In genomic region chr17:31918701-31919128, GRCh38 we compare ENCODE assay signal across 17 cellular contexts. TPM values are rescaled to one million over a fixed set of nuclear protein-coding genes. Genes with fewer than 3 reads are reported as not detected.
DNase-seq lines count a peak whose midpoint lies in the region; ATAC-seq and TF ChIP-seq lines count a peak whose summit lies in the region.
"Had no signal": no experiment of that assay in that cellular context is flagged by ENCODE, and none has a peak within 500 bp of the region (broad histone marks: within the 10 kb centered on the region; RNA-seq: fewer than 3 reads in every experiment).

No MANE protein-coding gene starts in this region.

- DNase-seq in A172 (ENCODE audit: low spot score) = peak; percentile 49
- DNase-seq in Calu3 = no peak
- peak; percentile 80 for DNase-seq in SK-MEL-5 (ENCODE audit: low read depth, low spot score)
- peak; percentile 9 for DNase-seq in neural progenitor cell (ENCODE audit: low spot score)
- DNase-seq in posterior vena cava (ENCODE audit: low spot score) = no peak
- no peak for DNase-seq in CD4-positive, alpha-beta T cell
- DNase-seq: CD4-positive, alpha-beta memory T cell; DMS 273 treated with DMSO at 0.1 percent for 48 hours; NCI-H1105 treated with DMSO at 0.1 percent for 48 hours; NCI-H187; NCI-H2171; NCI-H510A treated with DMSO at 0.1 percent for 48 hours; RPMI8226 had no signal

- ATAC-seq in GM18868 (IDR thresholded peaks at IDR 0.05; ENCODE audit: unreplicated experiment) = no peak
- no peak for ATAC-seq in CD4-positive, alpha-beta T cell (ENCODE audit: poor library complexity)

- no peaks in the 10 kb centered on the region for H3K4me1 ChIP-seq in neural progenitor cell
- H3K4me1 ChIP-seq: SJCRH30 had no signal

- POLR2A ChIA-PET in CD4-positive, alpha-beta T cell (lab: Charles Lee) = no interaction called here

- H3K27me3 Mint-ChIP-seq in Calu3 (ENCODE audit: unreplicated experiment) (no peaks in the 10 kb centered on the region), neural progenitor cell (ENCODE audit: insufficient read depth, low read depth) (peaks cover 2% of the 10 kb centered on the region)
- peaks cover 40% of the 10 kb centered on the region for H3K27me3 Mint-ChIP-seq in CD4-positive, alpha-beta T cell

- no peaks in the 10 kb centered on the region for H3K9me3 ChIP-seq in neural progenitor cell (ENCODE audit: low read depth)
- no peaks in the 10 kb centered on the region for H3K9me3 ChIP-seq in CD4-positive, alpha-beta T cell (ENCODE audit: control insufficient read depth, low read length)
- H3K9me3 ChIP-seq: SJCRH30 had no signal

- H3K4me1 Mint-ChIP-seq in Calu3 (ENCODE audit: low read depth, unreplicated experiment) (peaks cover 22% of the 10 kb centered on the region), neural progenitor cell (peaks cover 7% of the 10 kb centered on the region)
- no peaks in the 10 kb centered on the region for H3K4me1 Mint-ChIP-seq in CD4-positive, alpha-beta T cell (ENCODE audit: low read depth)

- no peak overlapping the region for H3K9ac ChIP-seq in neural progenitor cell
- H3K9ac ChIP-seq: KMS-11 had no signal

- peaks cover 1% of the 10 kb centered on the region for H3F3A ChIP-seq in neural progenitor cell (ENCODE audit: low read depth)

- CTCF ChIA-PET in Calu3 (lab: Charles Lee) = no interaction called here
- CTCF ChIA-PET in CD4-positive, alpha-beta T cell (lab: Charles Lee) = no interaction called here

- H3K79me2 ChIP-seq in neural progenitor cell (ENCODE audit: low read depth) = no peaks in the 10 kb centered on the region

- no TSS peak for BruUV-seq in Calu3 (replicated peaks; lab: Mats Ljungman, UMichigan)

- in situ Hi-C loops in SK-MEL-5 (cut with HindIII; ENCODE audit: low pct_unique_long_range_greater_than_20kb, low sequenced_read_pairs) = no loop called here

- no peak overlapping the region for H3K27ac ChIP-seq in neural progenitor cell
- no peak overlapping the region for H3K27ac ChIP-seq in CD4-positive, alpha-beta T cell (ENCODE audit: low read depth, low read length)
- H3K27ac ChIP-seq: KMS-11, SJCRH30 had no signal

- H3K4me2 ChIP-seq in neural progenitor cell = no peak overlapping the region
- H3K4me2 ChIP-seq: KMS-11 had no signal

- H3K4me3 Mint-ChIP-seq in Calu3 (ENCODE audit: low read depth, unreplicated experiment) (no peak overlapping the region), neural progenitor cell (no peak overlapping the region)
- no peak overlapping the region for H3K4me3 Mint-ChIP-seq in CD4-positive, alpha-beta T cell
- H3K4me3 Mint-ChIP-seq: B cell; CD4-positive, alpha-beta memory T cell had no signal

- no peak overlapping the region for H2AFZ ChIP-seq in neural progenitor cell (replicated peaks)

- H4K20me1 ChIP-seq in neural progenitor cell (ENCODE audit: low read depth) = no peaks in the 10 kb centered on the region

- no peaks in the 10 kb centered on the region for H3K36me3 Mint-ChIP-seq in Calu3 (ENCODE audit: insufficient read depth, unreplicated experiment)
- H3K36me3 Mint-ChIP-seq in neural progenitor cell = no peaks in the 10 kb centered on the region
- H3K36me3 Mint-ChIP-seq in CD4-positive, alpha-beta T cell (ENCODE audit: low read depth) = no peaks in the 10 kb centered on the region

- no peaks in the 10 kb centered on the region for H3K36me3 ChIP-seq in neural progenitor cell
- H3K36me3 ChIP-seq: SJCRH30 had no signal

- H3K27me3 ChIP-seq in neural progenitor cell = no peaks in the 10 kb centered on the region
- H3K27me3 ChIP-seq in CD4-positive, alpha-beta T cell (ENCODE audit: control insufficient read depth, insufficient read depth, low read length) = peaks cover 9% of the 10 kb centered on the region
- H3K27me3 ChIP-seq: SJCRH30 had no signal

- TF ChIP-seq CTCF in Calu3 (IDR thresholded peaks at IDR 0.05; ENCODE audit: unreplicated experiment) (no peak), neural progenitor cell (IDR thresholded peaks at IDR 0.05) (no peak)
- TF ChIP-seq CTCF in CD4-positive, alpha-beta T cell (IDR thresholded peaks at IDR 0.05) = no peak

- intact Hi-C loops in Calu3 (cut with micrococcal nuclease; ENCODE audit: unreplicated experiment) = no loop called here
- intact Hi-C loops in posterior vena cava (cut with DNase I) = no loop called here
- intact Hi-C loops in CD4-positive, alpha-beta T cell (cut with DNase I, micrococcal nuclease) = no loop called here

- H3K4me3 ChIP-seq in neural progenitor cell = no peak overlapping the region
- H3K4me3 ChIP-seq: SJCRH30 had no signal

- no peaks in the 10 kb centered on the region for H3K9me3 Mint-ChIP-seq in Calu3 (ENCODE audit: low read depth, unreplicated experiment)
- peaks cover 5% of the 10 kb centered on the region for H3K9me3 Mint-ChIP-seq in neural progenitor cell
- H3K9me3 Mint-ChIP-seq in CD4-positive, alpha-beta T cell = no peaks in the 10 kb centered on the region

- H3K27ac Mint-ChIP-seq in Calu3 (ENCODE audit: unreplicated experiment) (peak overlapping the region; percentile 64), neural progenitor cell (no peak overlapping the region)
- H3K27ac Mint-ChIP-seq in CD4-positive, alpha-beta T cell = no peak overlapping the region
- H3K27ac Mint-ChIP-seq: B cell; CD4-positive, alpha-beta memory T cell had no signal

RNA-seq across cellular contexts. Expression of gene UTP6, which starts 17.2 kb away (rescaled TPM):
- 116 and 122 TPM in 2 replicates for total RNA-seq in A172 (2014; rRNA removed; shearing (Covaris generic))
- 72.2 and 73.5 TPM in 2 replicates for total RNA-seq in Calu3 (2022)
- 51.9 and 59.3 TPM in 2 replicates for total RNA-seq in SK-MEL-5 (2014; rRNA removed; shearing (Covaris generic))
- polyA plus RNA-seq in SK-MEL-5 (2015; cell fraction: cytosol; rRNA removed) = 28.5 and 37.6 TPM in 2 replicates
- 104 TPM in 2 replicates for polyA plus RNA-seq in SK-MEL-5 (2015; cell fraction: nucleus; rRNA removed)
- total RNA-seq in neural progenitor cell (ENCODE audit: low replicate concordance) = 44.8 and 70.1 TPM in 2 replicates
- total RNA-seq in posterior vena cava = 10 to 100 TPM; 41.0 to 51.4 TPM
- 10 to 100 TPM; 16.8 to 17.2 TPM for total RNA-seq in CD4-positive, alpha-beta T cell

RNA-seq across cellular contexts. Expression of gene SUZ12, which starts 18.1 kb away (rescaled TPM):
- 47.5 and 52.4 TPM in 2 replicates for total RNA-seq in A172 (2014; rRNA removed; shearing (Covaris generic))
- total RNA-seq in Calu3 (2022) (47.5 and 49.2 TPM in 2 replicates), neural progenitor cell (ENCODE audit: low replicate concordance) (32.8 and 58.8 TPM in 2 replicates), posterior vena cava (10 to 100 TPM; 18.0 to 22.7 TPM)
- 23.7 and 25.1 TPM in 2 replicates for total RNA-seq in SK-MEL-5 (2014; rRNA removed; shearing (Covaris generic))
- polyA plus RNA-seq in SK-MEL-5 (2015; cell fraction: cytosol; rRNA removed) = 24.9 and 36.1 TPM in 2 replicates
- polyA plus RNA-seq in SK-MEL-5 (2015; cell fraction: nucleus; rRNA removed) = 37.5 and 40.3 TPM in 2 replicates
- total RNA-seq in CD4-positive, alpha-beta T cell = 10 to 100 TPM; 26.8 to 27.1 TPM

RNA-seq across cellular contexts. Expression of gene COPRS, which starts 59.7 kb away (rescaled TPM):
- 416 and 441 TPM in 2 replicates for total RNA-seq in A172 (2014; rRNA removed; shearing (Covaris generic))
- total RNA-seq in Calu3 (2022) (30.4 and 32.6 TPM in 2 replicates), neural progenitor cell (ENCODE audit: low replicate concordance) (37.9 and 51.3 TPM in 2 replicates), posterior vena cava (10 to 100 TPM; 41.0 to 54.8 TPM)
- 166 and 171 TPM in 2 replicates for total RNA-seq in SK-MEL-5 (2014; rRNA removed; shearing (Covaris generic))
- 98.9 and 118 TPM in 2 replicates for polyA plus RNA-seq in SK-MEL-5 (2015; cell fraction: cytosol; rRNA removed)
- polyA plus RNA-seq in SK-MEL-5 (2015; cell fraction: nucleus; rRNA removed) = 22.6 and 24.7 TPM in 2 replicates
- total RNA-seq in CD4-positive, alpha-beta T cell = 1 to 10 TPM; 2.2 to 2.3 TPM

Comparison
In these comparisons a context has a peak if more than half of its experiments do, and no peak if none do; other contexts are left out.
1. DNase-seq: peak in A172 (single experiment), SK-MEL-5 (single experiment) and neural progenitor cell (single experiment); none in Calu3 (single experiment), posterior vena cava (single experiment) and CD4-positive, alpha-beta T cell (0 of 10).